13 cellular contexts compared by ENCODE assay signal in the genomic region with DNA sequence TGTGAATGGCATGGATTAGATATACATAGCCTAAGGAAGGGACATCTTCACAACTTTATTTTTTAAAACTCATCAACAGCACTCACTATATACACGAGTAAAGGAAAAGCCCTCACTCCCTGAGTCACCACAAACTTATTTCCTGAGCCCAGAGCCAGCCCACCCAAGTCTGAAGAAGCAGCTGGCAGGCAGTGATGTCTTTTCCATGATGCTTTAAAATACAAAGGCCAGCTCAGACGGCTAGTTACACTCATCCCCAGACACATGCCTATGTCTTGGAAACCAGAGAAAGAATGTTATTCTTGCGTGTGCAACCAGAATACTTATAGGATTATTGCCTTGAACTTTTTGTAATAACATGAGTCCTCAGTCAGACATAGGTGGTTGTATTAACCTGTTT.
A peak's percentile ranks its signal among the peaks of the same experiment; 100 is the strongest.
DNase-seq lines count a peak whose midpoint lies in the region; ATAC-seq lines count a peak whose summit lies in the region.
"Had no signal": no experiment of that assay in that cellular context is flagged by ENCODE, and none has a peak within 500 bp of the region (broad histone marks: within the 10 kb centered on the region; RNA-seq: fewer than 3 reads in every experiment).

No MANE protein-coding gene starts in this region.

- no peaks in the 10 kb centered on the region for H3K9me3 Mint-ChIP-seq in activated naive CD8-positive, alpha-beta T cell treated with anti-CD3 and anti-CD28 coated beads for 36 hours
- H3K9me3 Mint-ChIP-seq: activated CD4-positive, alpha-beta T cell treated with anti-CD3 and anti-CD28 coated beads, Interleukin-2, amount 10 ng/mL, durations not matched to agents 24 days and 14 days had no signal

- no peaks in the 10 kb centered on the region for H3K27me3 Mint-ChIP-seq in activated naive CD8-positive, alpha-beta T cell treated with anti-CD3 and anti-CD28 coated beads for 36 hours

- ATAC-seq in left cardiac atrium = peak in 1 of 2 donors; percentile 63
- ATAC-seq: GM12878 had no signal

- H3K36me3 Mint-ChIP-seq in activated naive CD8-positive, alpha-beta T cell treated with anti-CD3 and anti-CD28 coated beads for 36 hours = no peaks in the 10 kb centered on the region

- intact Hi-C loops in left cardiac atrium (cut with DNase I) (no loop called here), cardiac septum (cut with DNase I) (no loop called here)

- H3K4me3 Mint-ChIP-seq in activated naive CD8-positive, alpha-beta T cell treated with anti-CD3 and anti-CD28 coated beads for 36 hours = no peak overlapping the region
- H3K4me3 Mint-ChIP-seq: activated CD4-positive, alpha-beta T cell treated with anti-CD3 and anti-CD28 coated beads, Interleukin-2, amount 10 ng/mL, durations not matched to agents 24 days and 14 days had no signal

- H3K27ac ChIP-seq in substantia nigra (ENCODE audit: low read depth, low read length, poor library complexity, severe bottlenecking) = no peak overlapping the region
- H3K27ac ChIP-seq: ascending aorta, BLaER1, neutrophil had no signal

- H3K4me1 Mint-ChIP-seq in activated naive CD8-positive, alpha-beta T cell treated with anti-CD3 and anti-CD28 coated beads for 36 hours = peaks cover 21% of the 10 kb centered on the region
- H3K4me1 Mint-ChIP-seq: activated CD4-positive, alpha-beta T cell treated with anti-CD3 and anti-CD28 coated beads, Interleukin-2, amount 10 ng/mL, durations not matched to agents 24 days and 14 days had no signal

- DNase-seq in left cardiac atrium (peak; percentile 37), cardiac septum (ENCODE audit: low spot score) (no peak), hepatic stellate cell (ENCODE audit: low spot score) (peak; percentile 38), superior temporal gyrus (ENCODE audit: extremely low spot score) (peak; percentile 18), GM19240 (ENCODE audit: insufficient read length, low spot score) (no peak), NCI-H1417 (lab: John Stamatoyannopoulos, UW) (no peak), substantia nigra (lab: John Stamatoyannopoulos, UW) (no peak)
- DNase-seq in activated naive CD8-positive, alpha-beta T cell treated with anti-CD3 and anti-CD28 coated beads for 36 hours = peak; percentile 9
- DNase-seq: activated CD4-positive, alpha-beta T cell treated with anti-CD3 and anti-CD28 coated beads, Interleukin-2, amount 10 ng/mL, durations not matched to agents 24 days and 14 days had no signal

- H3K27ac Mint-ChIP-seq in activated naive CD8-positive, alpha-beta T cell treated with anti-CD3 and anti-CD28 coated beads for 36 hours = no peak overlapping the region
- H3K27ac Mint-ChIP-seq: activated CD4-positive, alpha-beta T cell treated with anti-CD3 and anti-CD28 coated beads, Interleukin-2, amount 10 ng/mL, durations not matched to agents 24 days and 14 days had no signal

Comparison
In these comparisons a context has a peak if more than half of its experiments do, and no peak if none do; other contexts are left out.
1. DNase-seq: peak in left cardiac atrium (single experiment), activated naive CD8-positive, alpha-beta T cell treated with anti-CD3 and anti-CD28 coated beads for 36 hours (single experiment), hepatic stellate cell (single experiment) and superior temporal gyrus (single experiment); none in cardiac septum (single experiment), GM19240 (single experiment), NCI-H1417 (0 of 3) and substantia nigra (0 of 49).